ENCODE assay signal across 8 cellular contexts in the genomic region with DNA sequence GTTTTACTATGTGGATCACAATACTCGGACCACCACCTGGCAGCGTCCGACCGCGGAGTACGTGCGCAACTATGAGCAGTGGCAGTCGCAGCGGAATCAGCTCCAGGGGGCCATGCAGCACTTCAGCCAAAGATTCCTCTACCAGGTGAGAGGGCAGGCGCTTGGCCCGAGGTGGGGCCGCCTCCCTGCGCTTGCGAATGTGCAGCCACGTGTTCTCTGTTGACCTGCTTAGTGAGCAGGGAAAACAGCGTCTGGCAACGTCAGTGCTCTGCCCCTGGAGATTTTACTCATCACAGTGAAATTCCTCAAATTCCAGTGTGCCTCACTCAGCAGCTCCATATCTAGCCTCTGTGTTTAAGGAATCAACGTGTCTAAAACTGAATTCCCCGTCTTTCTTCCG. TPM values are rescaled to one million over a fixed set of nuclear protein-coding genes. Genes with fewer than 3 reads are reported as not detected.
A peak's percentile ranks its signal among the peaks of the same experiment; 100 is the strongest.
DNase-seq lines count a peak whose midpoint lies in the region; ATAC-seq and TF ChIP-seq lines count a peak whose summit lies in the region.

No MANE protein-coding gene starts in this region.

- no peak overlapping the region for H3K4me3 Mint-ChIP-seq in WTC11
- no peak overlapping the region for H3K4me3 Mint-ChIP-seq in activated T-cell treated with anti-CD3 and anti-CD28 coated beads, Interleukin-2, amount 50 U/mL, for 4 hours

- H3K9me3 ChIP-seq in cardiac muscle cell (ENCODE audit: low read depth) = no peaks in the 10 kb centered on the region

- DNase-seq in ELR (ENCODE audit: low read depth) = peak; percentile 98
- DNase-seq in WTC11 (ENCODE audit: low spot score) = peak; percentile 51
- peak in 1 of 2 donors; percentile 98 for DNase-seq in cardiac muscle cell (ENCODE audit: low read depth in 1 of 2, low spot score in 1 of 2)
- peak; percentile 97 for DNase-seq in renal cortical epithelial cell (ENCODE audit: low read depth)
- DNase-seq in activated T-cell treated with anti-CD3 and anti-CD28 coated beads, Interleukin-2, amount 50 U/mL, for 4 hours = no peak
- DNase-seq in NCI-H1694 treated with DMSO at 0.1 percent for 48 hours (lab: John Stamatoyannopoulos, UW) = no peak

- peak overlapping the region; percentile 91 for H3K27ac Mint-ChIP-seq in WTC11

- POLR2A ChIA-PET in WTC11 (lab: Charles Lee) = no interaction called here

- peaks cover 16% of the 10 kb centered on the region for H3K4me1 Mint-ChIP-seq in WTC11
- H3K4me1 Mint-ChIP-seq in activated T-cell treated with anti-CD3 and anti-CD28 coated beads, Interleukin-2, amount 50 U/mL, for 4 hours (ENCODE audit: low read depth) = no peaks in the 10 kb centered on the region

- no peaks in the 10 kb centered on the region for H3K9me3 Mint-ChIP-seq in WTC11
- no peaks in the 10 kb centered on the region for H3K9me3 Mint-ChIP-seq in activated T-cell treated with anti-CD3 and anti-CD28 coated beads, Interleukin-2, amount 50 U/mL, for 4 hours

- peak overlapping the region; percentile 20 for H3K27ac ChIP-seq in cardiac muscle cell

- H3K27me3 ChIP-seq in cardiac muscle cell = no peaks in the 10 kb centered on the region

- TF ChIP-seq CTCF in WTC11 (IDR thresholded peaks at IDR 0.05) (no peak), cardiac muscle cell (IDR thresholded peaks at IDR 0.05; ENCODE audit: low read depth, low read length) (no peak)

- H3K4me1 ChIP-seq in cardiac muscle cell (ENCODE audit: low read depth) = peaks cover 5% of the 10 kb centered on the region

- no peaks in the 10 kb centered on the region for H3K27me3 Mint-ChIP-seq in WTC11 (ENCODE audit: low read depth)
- H3K27me3 Mint-ChIP-seq in activated T-cell treated with anti-CD3 and anti-CD28 coated beads, Interleukin-2, amount 50 U/mL, for 4 hours (ENCODE audit: low read depth) = no peaks in the 10 kb centered on the region

- no peaks in the 10 kb centered on the region for H3K36me3 ChIP-seq in cardiac muscle cell

- H3K36me3 Mint-ChIP-seq in WTC11 = no peaks in the 10 kb centered on the region; the same call in 1 of the 2 replicates
- peaks cover 10% of the 10 kb centered on the region for H3K36me3 Mint-ChIP-seq in activated T-cell treated with anti-CD3 and anti-CD28 coated beads, Interleukin-2, amount 50 U/mL, for 4 hours (ENCODE audit: insufficient read depth)

- ATAC-seq in WTC11 (peak; percentile 94), GM19328 (IDR thresholded peaks at IDR 0.05; ENCODE audit: unreplicated experiment) (no peak), GM18498 (IDR thresholded peaks at IDR 0.05; ENCODE audit: unreplicated experiment) (no peak)
- no peak for ATAC-seq in activated T-cell treated with anti-CD3 and anti-CD28 coated beads, Interleukin-2, amount 50 U/mL, for 4 hours

- H3K4me3 ChIP-seq in cardiac muscle cell = no peak overlapping the region

- CTCF ChIA-PET in WTC11 (lab: Charles Lee) = interaction anchor here (0.6 to 1.9 kb wide), 5 partner anchors 11 to 163 kb away, joined by 3 to 5 read pairs (median 3); a partner anchor contains a TSS

TF ChIP-seq in WTC11, 78 proteins besides CTCF, POLR2A, EP300 and RAD21:
- TF ChIP-seq, protein P1, sequence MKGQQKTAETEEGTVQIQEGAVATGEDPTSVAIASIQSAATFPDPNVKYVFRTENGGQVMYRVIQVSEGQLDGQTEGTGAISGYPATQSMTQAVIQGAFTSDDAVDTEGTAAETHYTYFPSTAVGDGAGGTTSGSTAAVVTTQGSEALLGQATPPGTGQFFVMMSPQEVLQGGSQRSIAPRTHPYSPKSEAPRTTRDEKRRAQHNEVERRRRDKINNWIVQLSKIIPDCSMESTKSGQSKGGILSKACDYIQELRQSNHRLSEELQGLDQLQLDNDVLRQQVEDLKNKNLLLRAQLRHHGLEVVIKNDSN (CRISPR knock-in tag; IDR thresholded peaks at IDR 0.05) = peak; percentile 21; the same call in 1 of the 2 replicates
- no peak for TF ChIP-seq NFE2L1 (CRISPR knock-in tag; IDR thresholded peaks at IDR 0.05)
- TF ChIP-seq, protein P2, sequence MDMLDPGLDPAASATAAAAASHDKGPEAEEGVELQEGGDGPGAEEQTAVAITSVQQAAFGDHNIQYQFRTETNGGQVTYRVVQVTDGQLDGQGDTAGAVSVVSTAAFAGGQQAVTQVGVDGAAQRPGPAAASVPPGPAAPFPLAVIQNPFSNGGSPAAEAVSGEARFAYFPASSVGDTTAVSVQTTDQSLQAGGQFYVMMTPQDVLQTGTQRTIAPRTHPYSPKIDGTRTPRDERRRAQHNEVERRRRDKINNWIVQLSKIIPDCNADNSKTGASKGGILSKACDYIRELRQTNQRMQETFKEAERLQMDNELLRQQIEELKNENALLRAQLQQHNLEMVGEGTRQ (CRISPR knock-in tag; IDR thresholded peaks at IDR 0.05) = 0 out of 2 replicates have a peak, but pooled peaks have one; percentile 33

RNA-seq across cellular contexts. Expression of a gene that starts 33.4 kb away (rescaled TPM):
- total RNA-seq in WTC11 (2021) = 0.26 to 0.46 TPM (median 0.46 TPM) in 3 replicates
- total RNA-seq in cardiac muscle cell = 0.09 TPM in 1 of 2 replicates, not detected in the other
- polyA plus RNA-seq in cardiac muscle cell = 0.40 and 0.55 TPM in 2 replicates
- 0.15 and 1.6 TPM in 2 replicates for total RNA-seq in renal cortical epithelial cell
- 1 to 10 TPM in 1 of 3 donors, under 1 TPM in 2; 0.51 to 1.1 (median 0.76) TPM for total RNA-seq in activated T-cell treated with anti-CD3 and anti-CD28 coated beads, Interleukin-2, amount 50 U/mL, for 4 hours

Comparison
In these comparisons a context has a peak if more than half of its experiments do, and no peak if none do; other contexts are left out.
1. DNase-seq: peak in ELR (single experiment), WTC11 (single experiment) and renal cortical epithelial cell (single experiment); none in activated T-cell treated with anti-CD3 and anti-CD28 coated beads, Interleukin-2, amount 50 U/mL, for 4 hours (single experiment) and NCI-H1694 treated with DMSO at 0.1 percent for 48 hours (single experiment).